Comparison of ENCODE assay signal across 1 cellular context in the genomic region with DNA sequence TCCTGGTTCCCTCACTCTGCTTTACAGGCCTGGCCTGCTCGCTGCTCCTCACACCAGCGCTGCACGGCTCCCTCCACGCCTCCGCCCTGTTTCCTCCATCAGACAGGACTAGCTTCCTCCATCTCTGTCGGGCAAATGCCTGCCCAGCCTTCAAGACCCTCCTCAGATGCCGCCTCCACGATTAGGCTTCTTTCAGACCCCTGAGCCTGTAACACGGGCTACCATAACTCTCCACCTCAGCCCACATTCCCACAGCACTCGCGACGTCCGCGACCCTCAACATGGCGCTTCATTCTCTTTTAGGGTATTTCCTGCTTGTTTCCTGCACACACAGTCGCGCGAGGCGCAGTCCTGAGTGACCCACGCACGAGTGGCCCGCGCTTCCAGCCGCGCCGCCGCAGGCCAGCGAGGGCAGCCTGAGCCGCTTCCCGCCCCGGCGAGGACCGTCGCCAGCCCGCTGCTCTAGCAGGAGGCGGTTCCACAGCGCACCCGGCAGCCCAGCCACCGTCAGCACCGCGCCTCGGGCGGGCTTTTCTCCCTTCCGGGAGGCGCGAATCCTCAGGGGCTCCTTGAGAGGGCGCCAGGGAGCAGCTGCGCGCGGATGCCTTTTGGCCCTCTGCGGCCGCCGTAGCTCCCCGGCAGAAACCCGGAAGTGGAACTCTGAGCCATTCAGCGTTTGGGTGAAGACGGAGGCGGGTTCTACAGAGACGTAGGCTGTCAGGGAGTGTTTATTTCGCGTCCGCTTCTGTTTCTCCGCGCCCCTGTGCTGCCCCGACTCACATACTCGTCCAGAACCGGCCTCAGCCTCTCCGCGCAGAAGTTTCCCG.
TF ChIP-seq lines count a peak whose summit lies in the region.

FRG1 (plus strand) TSS at position 695 of the 827 bp plus-strand sequence. CDS start 138 bp downstream, outside the sequence.

TF ChIP-seq in K562, 482 proteins besides CTCF, POLR2A, EP300 and RAD21 (continued from another document and continues in another):
- TF ChIP-seq, protein P1, sequence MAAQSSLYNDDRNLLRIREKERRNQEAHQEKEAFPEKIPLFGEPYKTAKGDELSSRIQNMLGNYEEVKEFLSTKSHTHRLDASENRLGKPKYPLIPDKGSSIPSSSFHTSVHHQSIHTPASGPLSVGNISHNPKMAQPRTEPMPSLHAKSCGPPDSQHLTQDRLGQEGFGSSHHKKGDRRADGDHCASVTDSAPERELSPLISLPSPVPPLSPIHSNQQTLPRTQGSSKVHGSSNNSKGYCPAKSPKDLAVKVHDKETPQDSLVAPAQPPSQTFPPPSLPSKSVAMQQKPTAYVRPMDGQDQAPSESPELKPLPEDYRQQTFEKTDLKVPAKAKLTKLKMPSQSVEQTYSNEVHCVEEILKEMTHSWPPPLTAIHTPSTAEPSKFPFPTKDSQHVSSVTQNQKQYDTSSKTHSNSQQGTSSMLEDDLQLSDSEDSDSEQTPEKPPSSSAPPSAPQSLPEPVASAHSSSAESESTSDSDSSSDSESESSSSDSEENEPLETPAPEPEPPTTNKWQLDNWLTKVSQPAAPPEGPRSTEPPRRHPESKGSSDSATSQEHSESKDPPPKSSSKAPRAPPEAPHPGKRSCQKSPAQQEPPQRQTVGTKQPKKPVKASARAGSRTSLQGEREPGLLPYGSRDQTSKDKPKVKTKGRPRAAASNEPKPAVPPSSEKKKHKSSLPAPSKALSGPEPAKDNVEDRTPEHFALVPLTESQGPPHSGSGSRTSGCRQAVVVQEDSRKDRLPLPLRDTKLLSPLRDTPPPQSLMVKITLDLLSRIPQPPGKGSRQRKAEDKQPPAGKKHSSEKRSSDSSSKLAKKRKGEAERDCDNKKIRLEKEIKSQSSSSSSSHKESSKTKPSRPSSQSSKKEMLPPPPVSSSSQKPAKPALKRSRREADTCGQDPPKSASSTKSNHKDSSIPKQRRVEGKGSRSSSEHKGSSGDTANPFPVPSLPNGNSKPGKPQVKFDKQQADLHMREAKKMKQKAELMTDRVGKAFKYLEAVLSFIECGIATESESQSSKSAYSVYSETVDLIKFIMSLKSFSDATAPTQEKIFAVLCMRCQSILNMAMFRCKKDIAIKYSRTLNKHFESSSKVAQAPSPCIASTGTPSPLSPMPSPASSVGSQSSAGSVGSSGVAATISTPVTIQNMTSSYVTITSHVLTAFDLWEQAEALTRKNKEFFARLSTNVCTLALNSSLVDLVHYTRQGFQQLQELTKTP (IDR thresholded peaks at IDR 0.05; ENCODE audit: low read depth in 1 of 2, partially characterized antibody in 2 of 2) = no peak
- TF ChIP-seq ZNF347 (CRISPR knock-in tag; IDR thresholded peaks at IDR 0.05; ENCODE audit: low read depth) = no peak
- no peak; the same call in 1 of the 2 replicates for TF ChIP-seq CBX5 (IDR thresholded peaks at IDR 0.05; ENCODE audit: borderline replicate concordance, low read depth)
- TF ChIP-seq, protein P2, sequence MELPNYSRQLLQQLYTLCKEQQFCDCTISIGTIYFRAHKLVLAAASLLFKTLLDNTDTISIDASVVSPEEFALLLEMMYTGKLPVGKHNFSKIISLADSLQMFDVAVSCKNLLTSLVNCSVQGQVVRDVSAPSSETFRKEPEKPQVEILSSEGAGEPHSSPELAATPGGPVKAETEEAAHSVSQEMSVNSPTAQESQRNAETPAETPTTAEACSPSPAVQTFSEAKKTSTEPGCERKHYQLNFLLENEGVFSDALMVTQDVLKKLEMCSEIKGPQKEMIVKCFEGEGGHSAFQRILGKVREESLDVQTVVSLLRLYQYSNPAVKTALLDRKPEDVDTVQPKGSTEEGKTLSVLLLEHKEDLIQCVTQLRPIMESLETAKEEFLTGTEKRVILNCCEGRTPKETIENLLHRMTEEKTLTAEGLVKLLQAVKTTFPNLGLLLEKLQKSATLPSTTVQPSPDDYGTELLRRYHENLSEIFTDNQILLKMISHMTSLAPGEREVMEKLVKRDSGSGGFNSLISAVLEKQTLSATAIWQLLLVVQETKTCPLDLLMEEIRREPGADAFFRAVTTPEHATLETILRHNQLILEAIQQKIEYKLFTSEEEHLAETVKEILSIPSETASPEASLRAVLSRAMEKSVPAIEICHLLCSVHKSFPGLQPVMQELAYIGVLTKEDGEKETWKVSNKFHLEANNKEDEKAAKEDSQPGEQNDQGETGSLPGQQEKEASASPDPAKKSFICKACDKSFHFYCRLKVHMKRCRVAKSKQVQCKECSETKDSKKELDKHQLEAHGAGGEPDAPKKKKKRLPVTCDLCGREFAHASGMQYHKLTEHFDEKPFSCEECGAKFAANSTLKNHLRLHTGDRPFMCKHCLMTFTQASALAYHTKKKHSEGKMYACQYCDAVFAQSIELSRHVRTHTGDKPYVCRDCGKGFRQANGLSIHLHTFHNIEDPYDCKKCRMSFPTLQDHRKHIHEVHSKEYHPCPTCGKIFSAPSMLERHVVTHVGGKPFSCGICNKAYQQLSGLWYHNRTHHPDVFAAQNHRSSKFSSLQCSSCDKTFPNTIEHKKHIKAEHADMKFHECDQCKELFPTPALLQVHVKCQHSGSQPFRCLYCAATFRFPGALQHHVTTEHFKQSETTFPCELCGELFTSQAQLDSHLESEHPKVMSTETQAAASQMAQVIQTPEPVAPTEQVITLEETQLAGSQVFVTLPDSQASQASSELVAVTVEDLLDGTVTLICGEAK (IDR thresholded peaks at IDR 0.05) = peak; percentile 74
- TF ChIP-seq, protein P2 (CRISPR knock-in tag; IDR thresholded peaks at IDR 0.05) = no peak
- TF ChIP-seq TAF9B (IDR thresholded peaks at IDR 0.05; ENCODE audit: partially characterized antibody) = peak; percentile 64
- no peak for TF ChIP-seq TAF7 (tag; IDR thresholded peaks at IDR 0.05)
- TF ChIP-seq TBL1XR1 (IDR thresholded peaks at IDR 0.05; ENCODE audit: low read length in 2 of 2) = peak; percentile 40 to 44; a peak in 1 of 4 replicates
- no peak for TF ChIP-seq ARHGAP35 (IDR thresholded peaks at IDR 0.05; ENCODE audit: partially characterized antibody)
- no peak for TF ChIP-seq ILK (tag; IDR thresholded peaks at IDR 0.05; ENCODE audit: borderline replicate concordance, low read depth)
- TF ChIP-seq SRSF7 (optimal IDR thresholded peaks at IDR 0.05; ENCODE audit: low read depth, low read length) = no peak
- peak; percentile 5; the same call in 1 of the 2 replicates for TF ChIP-seq ZNF384 (IDR thresholded peaks at IDR 0.05; ENCODE audit: low read depth, low read length)
- TF ChIP-seq RBM25 (IDR thresholded peaks at IDR 0.05; ENCODE audit: low read depth, low read length, severe bottlenecking) = peak; percentile 9
- TF ChIP-seq STAT5A (IDR thresholded peaks at IDR 0.05; ENCODE audit: borderline replicate concordance, low read length) = peak; percentile 30; the same call in 1 of the 2 replicates
- peak; percentile 96; the same call in 1 of the 2 replicates for TF ChIP-seq CBX1 (IDR thresholded peaks at IDR 0.05; ENCODE audit: low read depth)
- TF ChIP-seq RFX7 (CRISPR knock-in tag; IDR thresholded peaks at IDR 0.05) = no peak
- TF ChIP-seq CREBBP (IDR thresholded peaks at IDR 0.05; ENCODE audit: low read depth, low read length) = no peak
- no peak for TF ChIP-seq KAT2B (IDR thresholded peaks at IDR 0.05; ENCODE audit: low read depth, low read length)
- TF ChIP-seq YY1 (IDR thresholded peaks at IDR 0.05; ENCODE audit: borderline replicate concordance in 1 of 3, control insufficient read depth in 1 of 3, extremely low read depth in 1 of 3, insufficient read depth in 3 of 3, insufficient read length in 1 of 3, insufficient replicate concordance in 2 of 3, low read depth in 1 of 3, low read length in 2 of 3) = peak in 1 of 3 experiments; percentile 77
- 0 out of 2 replicates have a peak, but pooled peaks have one; percentile 41 for TF ChIP-seq POLR2H (tag; IDR thresholded peaks at IDR 0.05; ENCODE audit: low read depth)
- no peak; the same call in 1 of the 2 replicates for TF ChIP-seq CHD2 (IDR thresholded peaks at IDR 0.05; ENCODE audit: low read depth, low read length)
- TF ChIP-seq REST (CRISPR knock-in tag; IDR thresholded peaks at IDR 0.05; ENCODE audit: low read depth) = no peak
- peak; percentile 95 for TF ChIP-seq ELF4 (CRISPR knock-in tag; IDR thresholded peaks at IDR 0.05)
- no peak for TF ChIP-seq HOMEZ (CRISPR knock-in tag; IDR thresholded peaks at IDR 0.05)
- TF ChIP-seq NFYB (IDR thresholded peaks at IDR 0.05; ENCODE audit: extremely low read depth, insufficient read length) = peak; percentile 23
- no peak for TF ChIP-seq KDM2B (CRISPR knock-in tag; IDR thresholded peaks at IDR 0.05)
- TF ChIP-seq MAFK (IDR thresholded peaks at IDR 0.05; ENCODE audit: low read length) = 0 out of 2 replicates have a peak, but pooled peaks have one; percentile 27
- no peak for TF ChIP-seq MEF2D (tag; conservative IDR thresholded peaks at IDR 0.05; ENCODE audit: low read depth)
- peak; percentile 93 for TF ChIP-seq GABPA (tag; conservative IDR thresholded peaks at IDR 0.05; ENCODE audit: low read depth)
- TF ChIP-seq, protein P3, sequence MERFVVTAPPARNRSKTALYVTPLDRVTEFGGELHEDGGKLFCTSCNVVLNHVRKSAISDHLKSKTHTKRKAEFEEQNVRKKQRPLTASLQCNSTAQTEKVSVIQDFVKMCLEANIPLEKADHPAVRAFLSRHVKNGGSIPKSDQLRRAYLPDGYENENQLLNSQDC (CRISPR knock-in tag; IDR thresholded peaks at IDR 0.05) = no peak
- TF ChIP-seq HMG20B (CRISPR knock-in tag; IDR thresholded peaks at IDR 0.05) = no peak
- TF ChIP-seq MCM7 (IDR thresholded peaks at IDR 0.05) = no peak
- TF ChIP-seq SIRT6 (IDR thresholded peaks at IDR 0.05; ENCODE audit: low read depth, low read length) = no peak
- peak; percentile 63; the same call in 1 of the 2 replicates for TF ChIP-seq PML (IDR thresholded peaks at IDR 0.05; ENCODE audit: low read length)
- TF ChIP-seq FOXA3 (CRISPR knock-in tag; conservative IDR thresholded peaks at IDR 0.05 in 1 of 2, IDR thresholded peaks at IDR 0.05 in 1 of 2) = no peak
- peak; percentile 12 for TF ChIP-seq DACH1 (IDR thresholded peaks at IDR 0.05; ENCODE audit: partially characterized antibody)
- TF ChIP-seq ZBTB8A (IDR thresholded peaks at IDR 0.05; ENCODE audit: partially characterized antibody) = no peak
